ENCODE assay signal across 15 cellular contexts in the genomic region with DNA sequence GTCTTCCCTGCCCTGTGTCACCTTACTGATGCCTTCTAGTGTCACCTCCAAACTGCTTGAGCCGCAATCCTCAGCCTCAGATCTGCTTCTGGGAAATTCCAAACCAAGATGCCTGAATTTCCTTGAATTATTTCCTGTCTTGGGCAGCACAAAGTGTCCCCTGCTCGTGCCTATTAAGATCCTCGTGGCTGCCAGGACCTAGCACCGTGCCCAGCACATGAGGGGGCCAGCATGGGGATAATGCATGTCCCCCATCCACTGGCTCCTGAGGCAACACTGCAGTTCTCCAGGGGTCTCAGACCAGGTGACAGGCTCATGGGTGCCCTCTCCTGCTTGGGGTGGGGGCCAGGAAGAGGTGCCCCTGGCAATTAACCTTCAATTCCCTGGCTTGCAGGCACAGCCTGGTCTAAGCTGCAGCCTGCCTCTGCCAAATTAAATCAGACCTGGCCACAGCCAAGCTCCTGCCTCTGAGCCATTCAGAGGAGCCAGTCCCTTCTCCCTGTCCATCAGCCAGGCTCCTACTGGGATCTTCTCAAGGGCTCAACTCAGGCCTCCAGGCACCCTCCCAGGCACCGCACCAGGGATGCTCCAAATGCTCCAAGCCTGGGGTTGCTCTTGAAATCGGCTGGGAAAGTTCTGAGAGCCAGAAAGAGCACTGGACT.
A peak's percentile ranks its signal among the peaks of the same experiment; 100 is the strongest.
DNase-seq lines count a peak whose midpoint lies in the region; FAIRE-seq and TF ChIP-seq lines count a peak whose summit lies in the region.
"Had no signal": no experiment of that assay in that cellular context is flagged by ENCODE, and none has a peak within 500 bp of the region (broad histone marks: within the 10 kb centered on the region; RNA-seq: fewer than 3 reads in every experiment).

No MANE protein-coding gene starts in this region.

- H3K36me3 ChIP-seq in mammary epithelial cell (ENCODE audit: insufficient read depth, low read length), result peaks cover 10% of the 10 kb centered on the region

- WGBS in mammary epithelial cell (ENCODE audit: low coverage, missing lambda C conversion rate), result 65% methylated on average over 5 of the region's 6 CpGs

- no peaks in the 10 kb centered on the region for H3K9me3 Mint-ChIP-seq in MCF 10A (ENCODE audit: unreplicated experiment)

- H3K4me3 ChIP-seq in mammary epithelial cell (replicated peaks in 1 of 3; ENCODE audit: insufficient read depth in 1 of 3, low read depth in 2 of 3, low read length in 3 of 3), result no peak overlapping the region
- H3K4me3 ChIP-seq: K562 had no signal

- no peak overlapping the region for H3K27ac Mint-ChIP-seq in MCF 10A (ENCODE audit: low read depth, unreplicated experiment)

- FAIRE-seq in D721Med (lab: Jason Lieb, UNC), result no peak
- FAIRE-seq: K562 had no signal

- no peak overlapping the region for H3K4me3 Mint-ChIP-seq in MCF 10A (ENCODE audit: unreplicated experiment)

- no peaks in the 10 kb centered on the region for H4K20me1 ChIP-seq in mammary epithelial cell (ENCODE audit: insufficient read depth, low read length)

- H2AFZ ChIP-seq in mammary epithelial cell (ENCODE audit: low read depth, low read length), result no peak overlapping the region

- H3K36me3 Mint-ChIP-seq in MCF 10A (ENCODE audit: insufficient read depth, unreplicated experiment), result no peaks in the 10 kb centered on the region

- TF ChIP-seq CTCF in mammary epithelial cell (conservative IDR thresholded peaks at IDR 0.05 in 1 of 2, IDR thresholded peaks at IDR 0.05 in 1 of 2; ENCODE audit: extremely low read depth in 1 of 2, insufficient read depth in 1 of 2, low read depth in 1 of 2, low read length in 2 of 2) (no peak), MCF 10A (IDR thresholded peaks at IDR 0.05; ENCODE audit: unreplicated experiment) (no peak), RWPE1 (conservative IDR thresholded peaks at IDR 0.05; ENCODE audit: low read depth) (no peak), D721Med (IDR thresholded peaks at IDR 0.05; ENCODE audit: insufficient read depth, missing control alignments) (no peak)

- POLR2A ChIA-PET in MCF 10A (lab: Yijun Ruan, JAX), result interaction anchor here (0.6 to 1.2 kb wide), 2 partner anchors 147 to 177 kb away, joined by 3 to 4 read pairs; a partner anchor contains a TSS
- POLR2A ChIA-PET in RWPE1 (lab: Yijun Ruan, JAX; ENCODE audit: low non-redundant PET), result no interaction called here

- in situ Hi-C loops in mammary epithelial cell (cut with MboI; ENCODE audit: low sequenced_read_pairs in 2 of 2), result no loop called here

- H3K9ac ChIP-seq in mammary epithelial cell (ENCODE audit: insufficient read depth, low read length), result no peak overlapping the region

- CTCF ChIA-PET in mammary epithelial cell (lab: Charles Lee; ENCODE audit: low non-redundant PET), result interaction anchor here (0.6 kb wide), 1 partner anchor 600 kb away, joined by 4 read pairs; no protein-coding TSS in a partner anchor
- CTCF ChIA-PET in MCF 10A (lab: Yijun Ruan, JAX), result interaction anchor here (0.8 to 10.7 kb wide), 6 partner anchors 23 to 176 kb away, joined by 3 to 203 read pairs (median 5); a partner anchor contains a TSS
- CTCF ChIA-PET in RWPE1 (lab: Yijun Ruan, JAX), result interaction anchor here (0.8 to 1.7 kb wide), 2 partner anchors 18 to 38 kb away, joined by 3 to 4 read pairs; no protein-coding TSS in a partner anchor

- no TSS peak for BruUV-seq in mammary epithelial cell (replicated peaks; lab: Mats Ljungman, UMichigan)
- BruUV-seq in MCF 10A (replicated peaks; lab: Mats Ljungman, UMichigan), result no TSS peak

- H3K9me3 ChIP-seq in mammary epithelial cell (replicated peaks; ENCODE audit: insufficient read depth, low read length), result no peaks in the 10 kb centered on the region

- dilution Hi-C loops in mammary epithelial cell (cut with HindIII; ENCODE audit: low sequenced_read_pairs), result loop anchor here (5.0 kb wide), 1 partner anchor 84 kb away; no protein-coding TSS in a partner anchor

- peaks cover 44% of the 10 kb centered on the region for H3K4me1 ChIP-seq in mammary epithelial cell (ENCODE audit: insufficient read depth, low read length)

- H3K4me1 Mint-ChIP-seq in MCF 10A (ENCODE audit: insufficient read depth, unreplicated experiment), result peaks cover 17% of the 10 kb centered on the region

- H3K79me2 ChIP-seq in mammary epithelial cell (ENCODE audit: insufficient read depth, low read length), result peaks cover 46% of the 10 kb centered on the region

- no peak overlapping the region for H3K4me2 ChIP-seq in mammary epithelial cell (ENCODE audit: insufficient read depth, low read depth, low read length)

- no peak for DNase-seq in mammary epithelial cell
- no peak for DNase-seq in MCF 10A (ENCODE audit: unreplicated experiment)
- DNase-seq in RWPE1 (ENCODE audit: low spot score), result no peak
- DNase-seq in cerebellar nuclear complex (lab: John Stamatoyannopoulos, UW), result peak; percentile 7 to 33
- peak in 2 of 49 donors; percentile 32 to 69 for DNase-seq in substantia nigra (lab: John Stamatoyannopoulos, UW)
- no peak for DNase-seq in D721Med (ENCODE audit: insufficient read length, low spot score)
- no peak for DNase-seq in activated gamma-delta T cell (lab: John Stamatoyannopoulos, UW)
- DNase-seq in NCI-H526 (lab: John Stamatoyannopoulos, UW), result no peak
- DNase-seq: COR-L47, NCI-H1694 treated with DMSO at 0.1 percent for 48 hours, NCI-H2171, NCI-H82 had no signal

- H3K27ac ChIP-seq in mammary epithelial cell (ENCODE audit: insufficient read depth, low read depth, low read length) (peak overlapping the region; percentile 36), RWPE1 (peak overlapping the region; percentile 57), substantia nigra (ENCODE audit: low read depth, low read length, poor library complexity, severe bottlenecking) (peak overlapping the region; percentile 98)
- H3K27ac ChIP-seq: 22Rv1, C4-2B had no signal

- intact Hi-C loops in mammary epithelial cell (cut with micrococcal nuclease) (no loop called here), MCF 10A (cut with micrococcal nuclease) (no loop called here)

- H3K27me3 ChIP-seq in mammary epithelial cell (ENCODE audit: insufficient read depth, low read length), result no peaks in the 10 kb centered on the region

- H3K27me3 Mint-ChIP-seq in MCF 10A (ENCODE audit: insufficient read depth, unreplicated experiment), result no peaks in the 10 kb centered on the region

Comparison
In these comparisons a context has a peak if more than half of its experiments do, and no peak if none do; other contexts are left out.
1. DNase-seq: peak in cerebellar nuclear complex (2 of 2); none in mammary epithelial cell (single experiment), MCF 10A (single experiment), RWPE1 (single experiment), D721Med (single experiment), activated gamma-delta T cell (single experiment) and NCI-H526 (0 of 2).
2. H3K27ac ChIP-seq: peak in every context shown above with its lines; median percentile 98 in substantia nigra; 57 in RWPE1; 36 in mammary epithelial cell.